22 cellular contexts compared by ENCODE assay signal in genomic region chr1:158120254-158120653, GRCh38.
"Had no signal": no experiment of that assay in that cellular context is flagged by ENCODE, and none has a peak within 500 bp of the region (broad histone marks: within the 10 kb centered on the region; RNA-seq: fewer than 3 reads in every experiment).

No MANE protein-coding gene starts in this region.

- H3K27ac ChIP-seq: adrenal gland, body of pancreas, heart left ventricle, left ventricle myocardium inferior, right atrium auricular region, spleen, tibial nerve, WERI-Rb-1 had no signal

- ATAC-seq: activated CD4-positive, CD25-positive, alpha-beta regulatory T cell treated with anti-CD3 and anti-CD28 coated beads, Interleukin-2, amount 50 U/mL, for 24 hours; body of pancreas; effector memory CD8-positive, alpha-beta T cell; heart left ventricle; T-helper 17 cell had no signal

- H3K36me3 Mint-ChIP-seq: activated naive CD8-positive, alpha-beta T cell treated with anti-CD3 and anti-CD28 coated beads for 36 hours; naive B cell had no signal

- H3K9me3 ChIP-seq: adrenal gland, body of pancreas, heart left ventricle, left ventricle myocardium inferior, right atrium auricular region, spleen, tibial nerve had no signal

- H3K4me3 ChIP-seq: adrenal gland, body of pancreas, heart left ventricle, left ventricle myocardium inferior, right atrium auricular region, spleen, tibial nerve had no signal

- H3K27ac Mint-ChIP-seq: activated naive CD8-positive, alpha-beta T cell treated with anti-CD3 and anti-CD28 coated beads for 36 hours; effector memory CD8-positive, alpha-beta T cell; T-helper 17 cell had no signal

- H3K36me3 ChIP-seq: adrenal gland, heart left ventricle, left ventricle myocardium inferior, right atrium auricular region, spleen, tibial nerve, WERI-Rb-1 had no signal

- DNase-seq: activated CD4-positive, alpha-beta T cell treated with anti-CD3 and anti-CD28 coated beads for 48 hours; activated CD4-positive, alpha-beta T cell treated with anti-CD3 and anti-CD28 coated beads, Interleukin-2, amount 50 U/mL, for 48 hours; activated CD8-positive, alpha-beta memory T cell treated with anti-CD3 and anti-CD28 coated beads for 24 hours; activated effector memory CD4-positive, alpha-beta T cell treated with Interleukin-2 at 50 U/mL for 16 hours; activated naive CD4-positive, alpha-beta T cell treated with Interleukin-2 at 50 U/mL for 16 hours; activated naive CD8-positive, alpha-beta T cell treated with anti-CD3 and anti-CD28 coated beads for 36 hours; adrenal gland; aorta; body of pancreas; effector memory CD8-positive, alpha-beta T cell; heart left ventricle; left ventricle myocardium inferior; naive B cell; spleen; stimulated activated naive CD4-positive, alpha-beta T cell treated with Interleukin-2 at 50 U/mL for 16 hours; T-helper 17 cell; T1000; WERI-Rb-1 had no signal

- H3K4me1 ChIP-seq: adrenal gland had no signal

- H3K9me3 Mint-ChIP-seq: activated naive CD8-positive, alpha-beta T cell treated with anti-CD3 and anti-CD28 coated beads for 36 hours; effector memory CD8-positive, alpha-beta T cell; naive B cell; neural crest cell had no signal

- H3K27me3 ChIP-seq: body of pancreas, right atrium auricular region had no signal

- H3K4me3 Mint-ChIP-seq: activated naive CD8-positive, alpha-beta T cell treated with anti-CD3 and anti-CD28 coated beads for 36 hours; effector memory CD8-positive, alpha-beta T cell; naive B cell; neural crest cell; T-helper 17 cell had no signal
